ENCODE assay signal across 8 cellular contexts in genomic region chr11:64848779-64849599, GRCh38. TPM values are rescaled to one million over a fixed set of nuclear protein-coding genes. Genes with fewer than 3 reads are reported as not detected.
DNase-seq lines count a peak whose midpoint lies in the region; ATAC-seq, FAIRE-seq and TF ChIP-seq lines count a peak whose summit lies in the region.

No MANE protein-coding gene starts in this region.

- H3K9me3 Mint-ChIP-seq in CD8-positive, alpha-beta memory T cell: no peaks in the 10 kb centered on the region
- H3K9me3 Mint-ChIP-seq in WTC11: no peaks in the 10 kb centered on the region

- peak overlapping the region; percentile 79 to 100 (median 88) for H3K27ac Mint-ChIP-seq in CD8-positive, alpha-beta memory T cell
- H3K27ac Mint-ChIP-seq in WTC11: peak overlapping the region; percentile 58

- H3K27ac ChIP-seq in CD8-positive, alpha-beta memory T cell (ENCODE audit: low read depth, low read length): no peak overlapping the region
- peak overlapping the region in 1 of 3 donors; percentile 35 for H3K27ac ChIP-seq in right lobe of liver

- no peaks in the 10 kb centered on the region for H3K9me3 ChIP-seq in CD8-positive, alpha-beta memory T cell (ENCODE audit: low read length)
- H3K9me3 ChIP-seq in right lobe of liver: no peaks in the 10 kb centered on the region

- 64% methylated on average over 5 of the region's 16 CpGs for WGBS in right lobe of liver (ENCODE audit: insufficient coverage, low coverage, low lambda C conversion rate, missing lambda C conversion rate)

- TF ChIP-seq POLR2A in GM15510 (IDR thresholded peaks at IDR 0.05; ENCODE audit: borderline replicate concordance, extremely low read depth, insufficient read length): peak; percentile 5
- TF ChIP-seq POLR2A in right lobe of liver (IDR thresholded peaks at IDR 0.05): no peak

- peaks cover 64 to 77% (median 76%) of the 10 kb centered on the region in 3 donors for H3K4me1 Mint-ChIP-seq in CD8-positive, alpha-beta memory T cell
- H3K4me1 Mint-ChIP-seq in WTC11: peaks cover 27% of the 10 kb centered on the region

- ATAC-seq in WTC11: peak; percentile 33
- ATAC-seq in right lobe of liver: peak; percentile 74 to 80 (median 75)

- peaks cover 0 to 22% (median 0%) of the 10 kb centered on the region in 3 donors for H3K36me3 Mint-ChIP-seq in CD8-positive, alpha-beta memory T cell
- H3K36me3 Mint-ChIP-seq in WTC11: no peaks in the 10 kb centered on the region

- peaks cover 72% of the 10 kb centered on the region for H3K4me1 ChIP-seq in CD8-positive, alpha-beta memory T cell (ENCODE audit: insufficient read depth, low read length)
- H3K4me1 ChIP-seq in right lobe of liver: peaks cover 0 to 22% (median 10%) of the 10 kb centered on the region in 4 donors

- H3K4me3 ChIP-seq in CD8-positive, alpha-beta memory T cell (ENCODE audit: low read length): no peak overlapping the region
- H3K4me3 ChIP-seq in right lobe of liver: no peak overlapping the region

- intact Hi-C loops in right lobe of liver (cut with DNase I): loop anchor here in 1 of 2 donors (10.0 kb wide), 1 partner anchor 64 kb away; no protein-coding TSS in a partner anchor

- no peaks in the 10 kb centered on the region for H3K36me3 ChIP-seq in CD8-positive, alpha-beta memory T cell (ENCODE audit: insufficient read depth, low read length)
- H3K36me3 ChIP-seq in right lobe of liver: no peaks in the 10 kb centered on the region

- H3K27me3 Mint-ChIP-seq in CD8-positive, alpha-beta memory T cell: no peaks in the 10 kb centered on the region
- H3K27me3 Mint-ChIP-seq in WTC11 (ENCODE audit: low read depth): no peaks in the 10 kb centered on the region

- no peak for FAIRE-seq in urothelium cell line (lab: Jason Lieb, UNC)

- peak in 2 of 5 donors; percentile 56 to 66 for DNase-seq in CD8-positive, alpha-beta memory T cell
- DNase-seq in WTC11 (ENCODE audit: low spot score) (peak; percentile 77), right lobe of liver (peak; percentile 84 to 92 (median 90)), midbrain (lab: John Stamatoyannopoulos, UW) (no peak), urothelium cell line (ENCODE audit: low spot score) (no peak), anterior cingulate cortex (lab: John Stamatoyannopoulos, UW) (no peak), nucleus accumbens (lab: John Stamatoyannopoulos, UW) (no peak)

- POLR2A ChIA-PET in CD8-positive, alpha-beta memory T cell (lab: Charles Lee): interaction anchor here (1.1 to 24.3 kb wide), 8 partner anchors 10 to 75 kb away, joined by 3 to 569 read pairs (median 14); partner anchors contain the start of gene EHD1
- POLR2A ChIA-PET in WTC11 (lab: Charles Lee): interaction anchor here (0.5 to 1.6 kb wide), 7 partner anchors 14 to 202 kb away, joined by 3 to 6 read pairs (median 3); partner anchors contain the start of genes ARL2, BATF2, EHD1 and SF1

- H3K4me3 Mint-ChIP-seq in CD8-positive, alpha-beta memory T cell: peak overlapping the region in 4 of 7 donors; percentile 17 to 51 (median 34)
- no peak overlapping the region for H3K4me3 Mint-ChIP-seq in WTC11

- TF ChIP-seq CTCF in WTC11 (IDR thresholded peaks at IDR 0.05): 0 out of 2 replicates have a peak, but pooled peaks have one; percentile 15
- peak; percentile 14 to 61 (median 34) for TF ChIP-seq CTCF in right lobe of liver (IDR thresholded peaks at IDR 0.05)

- no peaks in the 10 kb centered on the region for H3K27me3 ChIP-seq in CD8-positive, alpha-beta memory T cell (ENCODE audit: insufficient read depth, low read length, poor library complexity, severe bottlenecking)
- no peaks in the 10 kb centered on the region for H3K27me3 ChIP-seq in right lobe of liver

- CTCF ChIA-PET in CD8-positive, alpha-beta memory T cell (lab: Charles Lee): interaction anchor here (0.8 to 32.1 kb wide), 12 partner anchors 9 to 262 kb away, joined by 3 to 1256 read pairs (median 4); partner anchors contain the start of genes ARL2, EHD1, MAP4K2 and RASGRP2
- CTCF ChIA-PET in WTC11 (lab: Charles Lee): interaction anchor here (0.5 to 12.5 kb wide), 48 partner anchors 9 to 668 kb away, joined by 3 to 372 read pairs (median 4); partner anchors contain the start of genes ARL2, ATG2A, BATF2 and EHD1

TF ChIP-seq in WTC11, 78 proteins besides CTCF, POLR2A, EP300 and RAD21:
- no peak for TF ChIP-seq FOXJ3 (CRISPR knock-in tag; IDR thresholded peaks at IDR 0.05; ENCODE audit: borderline replicate concordance)
- 0 out of 2 replicates have a peak, but pooled peaks have one; percentile 36 for TF ChIP-seq ETV6 (CRISPR knock-in tag; IDR thresholded peaks at IDR 0.05)
- TF ChIP-seq NR3C1 (CRISPR knock-in tag; conservative IDR thresholded peaks at IDR 0.05; ENCODE audit: low read depth): no peak
- no peak for TF ChIP-seq E2F4 (CRISPR knock-in tag; IDR thresholded peaks at IDR 0.05; ENCODE audit: borderline replicate concordance, low read depth)
- no peak for TF ChIP-seq ELF4 (CRISPR knock-in tag; IDR thresholded peaks at IDR 0.05; ENCODE audit: low read depth)
- TF ChIP-seq USF2 (CRISPR knock-in tag; IDR thresholded peaks at IDR 0.05): no peak
- no peak for TF ChIP-seq ARID4B (CRISPR knock-in tag; IDR thresholded peaks at IDR 0.05; ENCODE audit: borderline replicate concordance)
- TF ChIP-seq ZNF416 (CRISPR knock-in tag; IDR thresholded peaks at IDR 0.05): no peak
- TF ChIP-seq MAX (CRISPR knock-in tag; IDR thresholded peaks at IDR 0.05): 0 out of 2 replicates have a peak, but pooled peaks have one; percentile 30

RNA-seq across cellular contexts. Expression of gene CDC42BPG, which starts 4.5 kb away (rescaled TPM):
- total RNA-seq in CD8-positive, alpha-beta memory T cell: 1 to 10 TPM in 1 of 2 experiments, under 1 TPM in 1; 0.66 to 2.3 TPM
- polyA plus RNA-seq in CD8-positive, alpha-beta memory T cell: 0.52 TPM
- total RNA-seq in WTC11 (2021) (14.9 to 21.6 TPM (median 17.3 TPM) in 3 replicates), right lobe of liver (1 to 10 TPM in 1 of 6 experiments, under 1 TPM in 5; 0.63 to 1.1 (median 0.99) TPM)

RNA-seq across cellular contexts. Expression of gene EHD1, which starts 29.4 kb away (rescaled TPM):
- 100 to 1,000 TPM; 102 to 110 TPM for total RNA-seq in CD8-positive, alpha-beta memory T cell
- polyA plus RNA-seq in CD8-positive, alpha-beta memory T cell: 258 TPM
- total RNA-seq in WTC11 (2021) (29.9 to 38.1 TPM (median 35.2 TPM) in 3 replicates), right lobe of liver (10 to 100 TPM; 18.8 to 36.1 (median 26.3) TPM)

RNA-seq across cellular contexts. Expression of gene MEN1, which starts 38.6 kb away (rescaled TPM):
- total RNA-seq in CD8-positive, alpha-beta memory T cell: 10 to 100 TPM; 45.8 to 47.7 TPM
- 45.0 TPM for polyA plus RNA-seq in CD8-positive, alpha-beta memory T cell
- 47.1 to 53.3 TPM (median 51.2 TPM) in 3 replicates for total RNA-seq in WTC11 (2021)
- 10 to 100 TPM; 13.1 to 21.5 (median 17.0) TPM for total RNA-seq in right lobe of liver

RNA-seq across cellular contexts. Expression of gene MAP4K2, which starts 46.0 kb away (rescaled TPM):
- total RNA-seq in CD8-positive, alpha-beta memory T cell: 10 to 100 TPM; 54.8 to 55.3 TPM
- polyA plus RNA-seq in CD8-positive, alpha-beta memory T cell: 39.0 TPM
- total RNA-seq in WTC11 (2021) (24.5 to 31.6 TPM (median 28.3 TPM) in 3 replicates), right lobe of liver (10 to 100 TPM in 1 of 6 experiments, 1 to 10 TPM in 5; 3.4 to 14.7 (median 4.8) TPM)

Comparison
In these comparisons a context has a peak if more than half of its experiments do, and no peak if none do; other contexts are left out.
1. DNase-seq: peak in WTC11 (single experiment) and right lobe of liver (3 of 3); none in midbrain (single experiment), urothelium cell line (single experiment), anterior cingulate cortex (0 of 58) and nucleus accumbens (0 of 56).